ENCODE assay signal across 9 cellular contexts in the genomic region with DNA sequence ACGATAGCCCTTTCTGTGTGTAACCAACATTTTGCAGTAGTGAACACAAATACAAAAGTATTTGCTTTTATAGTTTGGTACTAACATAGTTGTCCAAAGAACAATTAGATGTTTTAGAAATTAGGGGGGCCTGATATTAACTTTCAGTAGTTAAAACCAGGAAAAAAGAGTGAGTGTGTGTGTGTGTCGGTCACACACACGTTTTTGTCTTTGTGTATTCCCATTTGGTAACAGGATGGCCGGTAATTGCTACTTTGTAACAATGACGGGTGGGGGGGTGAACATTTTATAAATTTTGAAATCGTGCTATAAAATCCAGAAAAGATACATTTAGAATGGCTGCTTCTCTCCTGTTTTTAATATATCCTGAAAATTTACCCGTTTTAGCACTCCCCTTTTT. TPM values are rescaled to one million over a fixed set of nuclear protein-coding genes. Genes with fewer than 3 reads are reported as not detected.
DNase-seq lines count a peak whose midpoint lies in the region; ATAC-seq and TF ChIP-seq lines count a peak whose summit lies in the region.
"Had no signal": no experiment of that assay in that cellular context is flagged by ENCODE, and none has a peak within 500 bp of the region (broad histone marks: within the 10 kb centered on the region; RNA-seq: fewer than 3 reads in every experiment).

No MANE protein-coding gene starts in this region.

- H3K9me3 ChIP-seq in adrenal gland (replicated peaks in 1 of 3) (no peaks in the 10 kb centered on the region), liver (ENCODE audit: control insufficient read depth in 4 of 4, low read length in 3 of 4) (no peaks in the 10 kb centered on the region), tibial nerve (no peaks in the 10 kb centered on the region)

- no peak for DNase-seq in activated T-cell treated with anti-CD3 and anti-CD28 coated beads, Interleukin-2, amount 50 U/mL, for 24 hours
- no peak for DNase-seq in activated T-cell treated with anti-CD3 and anti-CD28 coated beads, Interleukin-2, amount 50 U/mL, for 48 hours
- no peak for DNase-seq in adrenal gland
- no peak for DNase-seq in tibial nerve (ENCODE audit: low spot score in 2 of 2)
- DNase-seq in NK-92 (lab: John Stamatoyannopoulos, UW; ENCODE audit: unreplicated experiment): no peak
- DNase-seq in left colon: no peak
- no peak for DNase-seq in NCI-H128 (lab: John Stamatoyannopoulos, UW; ENCODE audit: unreplicated experiment)
- DNase-seq: NCI-H1436 treated with DMSO at 0.1 percent for 48 hours had no signal

- H3K27ac Mint-ChIP-seq in activated T-cell treated with anti-CD3 and anti-CD28 coated beads, Interleukin-2, amount 50 U/mL, for 24 hours: peak overlapping the region; percentile 100

- intact Hi-C loops in adrenal gland (cut with DNase I): no loop called here
- intact Hi-C loops in left colon (cut with DNase I, micrococcal nuclease): no loop called here

- TF ChIP-seq EP300 in tibial nerve (IDR thresholded peaks at IDR 0.05): no peak

- TF ChIP-seq RAD21 in liver (IDR thresholded peaks at IDR 0.05): no peak

- H3K9me3 Mint-ChIP-seq in activated T-cell treated with anti-CD3 and anti-CD28 coated beads, Interleukin-2, amount 50 U/mL, for 24 hours: peaks cover 12% of the 10 kb centered on the region

- H3K27ac ChIP-seq in adrenal gland: peak overlapping the region in 3 of 5 donors; percentile 93 to 100 (median 95)
- peak overlapping the region; percentile 85 to 97 for H3K27ac ChIP-seq in liver (ENCODE audit: low read depth in 1 of 2, low read length in 2 of 2)
- peak overlapping the region in 3 of 4 donors; percentile 95 to 98 (median 97) for H3K27ac ChIP-seq in tibial nerve

- ATAC-seq in left colon: no peak

- 16 to 22% (median 21%) methylated on average over 7 of the region's 7 CpGs for WGBS in adrenal gland, 4 donors
- WGBS in liver: 18% methylated on average over 7 of the region's 7 CpGs
- 9 to 10% methylated on average over 7 of the region's 7 CpGs for WGBS in tibial nerve, 2 donors

- H3K27me3 ChIP-seq in adrenal gland (no peaks in the 10 kb centered on the region), liver (ENCODE audit: control insufficient read depth in 4 of 4, insufficient read depth in 4 of 4, low read length in 3 of 4) (no peaks in the 10 kb centered on the region), tibial nerve (no peaks in the 10 kb centered on the region)

- H3K36me3 ChIP-seq in adrenal gland (replicated peaks in 1 of 2) (no peaks in the 10 kb centered on the region), liver (ENCODE audit: control insufficient read depth in 4 of 4, insufficient read depth in 3 of 4, low read depth in 1 of 4, low read length in 3 of 4) (no peaks in the 10 kb centered on the region), tibial nerve (no peaks in the 10 kb centered on the region)

- no peak for TF ChIP-seq CTCF in adrenal gland (IDR thresholded peaks at IDR 0.05)
- no peak for TF ChIP-seq CTCF in liver (IDR thresholded peaks at IDR 0.05; ENCODE audit: low read depth, low read length, missing input control)
- TF ChIP-seq CTCF in tibial nerve (IDR thresholded peaks at IDR 0.05): no peak

- peak overlapping the region; percentile 28 to 83 (median 76) for H3K4me3 ChIP-seq in adrenal gland
- peak overlapping the region; percentile 41 to 89 (median 80) for H3K4me3 ChIP-seq in liver (ENCODE audit: low read depth in 1 of 3, low read length in 3 of 3)
- H3K4me3 ChIP-seq in tibial nerve: peak overlapping the region; percentile 77 to 94 (median 84)

- TF ChIP-seq POLR2A in adrenal gland (IDR thresholded peaks at IDR 0.05) (no peak), tibial nerve (IDR thresholded peaks at IDR 0.05) (no peak)

- H3K9ac ChIP-seq in liver (ENCODE audit: low read depth in 1 of 2, low read length in 2 of 2): peak overlapping the region in 1 of 2 donors; percentile 3

- H3K36me3 Mint-ChIP-seq in activated T-cell treated with anti-CD3 and anti-CD28 coated beads, Interleukin-2, amount 50 U/mL, for 24 hours (ENCODE audit: low read depth): peaks cover 56% of the 10 kb centered on the region

- H3K4me1 Mint-ChIP-seq in activated T-cell treated with anti-CD3 and anti-CD28 coated beads, Interleukin-2, amount 50 U/mL, for 24 hours (ENCODE audit: low read depth): peaks cover 44% of the 10 kb centered on the region

- no peaks in the 10 kb centered on the region for H3K27me3 Mint-ChIP-seq in activated T-cell treated with anti-CD3 and anti-CD28 coated beads, Interleukin-2, amount 50 U/mL, for 24 hours

- peaks cover 13 to 21% of the 10 kb centered on the region in 2 donors for H3K4me1 ChIP-seq in adrenal gland (replicated peaks in 1 of 2)
- H3K4me1 ChIP-seq in liver (ENCODE audit: control insufficient read depth in 4 of 4, insufficient read depth in 4 of 4, low read length in 3 of 4): peaks cover 10 to 18% (median 12%) of the 10 kb centered on the region in 4 donors
- peaks cover 0 to 40% (median 13%) of the 10 kb centered on the region in 4 donors for H3K4me1 ChIP-seq in tibial nerve

- peak overlapping the region; percentile 100 for H3K4me3 Mint-ChIP-seq in activated T-cell treated with anti-CD3 and anti-CD28 coated beads, Interleukin-2, amount 50 U/mL, for 24 hours

TF ChIP-seq in liver, 16 proteins besides CTCF, POLR2A, EP300 and RAD21:
- TF ChIP-seq GABPA (IDR thresholded peaks at IDR 0.05 in 1 of 2, conservative IDR thresholded peaks at IDR 0.05 in 1 of 2) (peak in 1 of 2 donors; percentile 3), RXRA (IDR thresholded peaks at IDR 0.05) (no peak)
- TF ChIP-seq, protein P1, sequence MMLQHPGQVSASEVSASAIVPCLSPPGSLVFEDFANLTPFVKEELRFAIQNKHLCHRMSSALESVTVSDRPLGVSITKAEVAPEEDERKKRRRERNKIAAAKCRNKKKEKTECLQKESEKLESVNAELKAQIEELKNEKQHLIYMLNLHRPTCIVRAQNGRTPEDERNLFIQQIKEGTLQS (IDR thresholded peaks at IDR 0.05): no peak

RNA-seq across cellular contexts. Expression of a gene that starts 1.5 kb away (rescaled TPM):
- total RNA-seq in adrenal gland: 10 to 100 TPM; 15.4 to 51.9 (median 43.0) TPM
- polyA plus RNA-seq in adrenal gland: 100 to 1,000 TPM in 1 of 3 donors, 10 to 100 TPM in 2; 47.3 to 111 (median 83.4) TPM
- 10 to 100 TPM; 18.8 to 29.7 TPM for total RNA-seq in liver
- polyA plus RNA-seq in liver: 10 to 100 TPM; 15.2 to 49.3 TPM
- total RNA-seq in tibial nerve: 10 to 100 TPM; 26.1 to 53.8 (median 37.1) TPM
- total RNA-seq in left colon: 10 to 100 TPM; 46.9 to 50.5 TPM

RNA-seq across cellular contexts. Expression of a gene that starts 12.0 kb away (rescaled TPM):
- total RNA-seq in adrenal gland (10 to 100 TPM in 6 of 8 donors, 1 to 10 TPM in 2; 5.9 to 25.8 (median 16.2) TPM), liver (10 to 100 TPM; 17.1 to 20.7 TPM), tibial nerve (10 to 100 TPM in 2 of 4 donors, 1 to 10 TPM in 2; 6.7 to 12.6 (median 9.3) TPM), left colon (10 to 100 TPM; 65.8 to 69.2 TPM)
- polyA plus RNA-seq in adrenal gland (100 to 1,000 TPM in 1 of 3 donors, 10 to 100 TPM in 2; 27.3 to 121 (median 31.0) TPM), liver (10 to 100 TPM in 1 of 2 donors, 1 to 10 TPM in 1; 6.7 to 15.3 TPM)
